Comparison of ENCODE assay signal across 8 cellular contexts in genomic region chr5:14872070-14872989, GRCh38. TPM values are rescaled to one million over a fixed set of nuclear protein-coding genes. Genes with fewer than 3 reads are reported as not detected.
DNase-seq lines count a peak whose midpoint lies in the region; ATAC-seq, FAIRE-seq and TF ChIP-seq lines count a peak whose summit lies in the region.

No MANE protein-coding gene starts in this region.

- CTCF ChIA-PET in CD4-positive, alpha-beta memory T cell (lab: Charles Lee; ENCODE audit: partially characterized antibody) = interaction anchor here (0.7 to 3.0 kb wide), 10 partner anchors 25 to 187 kb away, joined by 3 to 14 read pairs (median 3); no protein-coding TSS in a partner anchor

- H3K27ac Mint-ChIP-seq in CD4-positive, alpha-beta memory T cell = peak overlapping the region; percentile 91 to 97 (median 94)
- peak overlapping the region; percentile 82 for H3K27ac Mint-ChIP-seq in T-helper 17 cell

- H3K4me1 Mint-ChIP-seq in CD4-positive, alpha-beta memory T cell = peaks cover 26 to 42% (median 31%) of the 10 kb centered on the region in 4 donors
- H3K4me1 Mint-ChIP-seq in T-helper 17 cell = peaks cover 28% of the 10 kb centered on the region

- H3K36me3 Mint-ChIP-seq in CD4-positive, alpha-beta memory T cell = peaks cover 0 to 9% of the 10 kb centered on the region in 2 donors
- no peaks in the 10 kb centered on the region for H3K36me3 Mint-ChIP-seq in T-helper 17 cell (ENCODE audit: low read depth)

- DNase-seq in CD4-positive, alpha-beta memory T cell = peak; percentile 37 to 75 (median 43)
- peak; percentile 22 to 49 (median 41) for DNase-seq in T-helper 17 cell
- DNase-seq in astrocyte of the cerebellum (ENCODE audit: low read depth) = no peak
- DNase-seq in iPS DF 6.9 (ENCODE audit: low read depth, low spot score) = no peak
- DNase-seq in sigmoid colon = peak; percentile 87
- no peak for DNase-seq in D721Med (ENCODE audit: insufficient read length, low spot score)

- peaks cover 22% of the 10 kb centered on the region for H3K4me1 ChIP-seq in CD4-positive, alpha-beta memory T cell (ENCODE audit: insufficient read depth, low read length)
- 0 out of 2 replicates have a peak, but pooled peaks cover 2% of the 10 kb centered on the region for H3K4me1 ChIP-seq in iPS DF 6.9 (ENCODE audit: control insufficient read depth, insufficient read depth, low read length)
- H3K4me1 ChIP-seq in sigmoid colon = peaks cover 0 to 38% (median 7%) of the 10 kb centered on the region in 4 donors

- peak in 1 of 2 donors; percentile 45 for TF ChIP-seq POLR2A in sigmoid colon (IDR thresholded peaks at IDR 0.05)

- WGBS in iPS DF 6.9 (ENCODE audit: insufficient coverage, insufficient read length) = no CpG with 5 or more reads among the region's 73 CpGs
- 1 to 2% methylated on average over 73 of the region's 73 CpGs for WGBS in sigmoid colon, 2 donors

- peak; percentile 41 for ATAC-seq in GM19468 (IDR thresholded peaks at IDR 0.05; ENCODE audit: extremely low read depth, unreplicated experiment)
- ATAC-seq in HG03575 (IDR thresholded peaks at IDR 0.05; ENCODE audit: extremely low read depth, insufficient number of reproducible peaks, low FRiP score, unreplicated experiment) = peak; percentile 16
- ATAC-seq in T-helper 17 cell = peak; percentile 31

- peak overlapping the region; percentile 90 to 96 (median 92) for H3K4me3 Mint-ChIP-seq in CD4-positive, alpha-beta memory T cell
- peak overlapping the region; percentile 91 for H3K4me3 Mint-ChIP-seq in T-helper 17 cell

- peak overlapping the region in 1 of 2 donors; percentile 55 for H3K4me3 ChIP-seq in CD4-positive, alpha-beta memory T cell (ENCODE audit: low read length in 2 of 2)
- H3K4me3 ChIP-seq in astrocyte of the cerebellum (ENCODE audit: low read depth, low read length) = peak overlapping the region; percentile 55
- peak overlapping the region; percentile 88; the same call in 1 of the 2 replicates for H3K4me3 ChIP-seq in iPS DF 6.9 (ENCODE audit: low read length)
- peak overlapping the region; percentile 45 to 91 (median 82) for H3K4me3 ChIP-seq in sigmoid colon

- peak overlapping the region; percentile 67 for H3K27ac ChIP-seq in CD4-positive, alpha-beta memory T cell (ENCODE audit: low read depth, low read length)
- H3K27ac ChIP-seq in iPS DF 6.9 (ENCODE audit: low read length) = no peak overlapping the region
- peak overlapping the region; percentile 94 to 95 (median 94) for H3K27ac ChIP-seq in sigmoid colon

- intact Hi-C loops in CD4-positive, alpha-beta memory T cell (cut with micrococcal nuclease) = loop anchor here (2.0 to 5.0 kb wide), 4 partner anchors 165 to 730 kb away; partner anchors contain the start of gene TRIO
- intact Hi-C loops in sigmoid colon (cut with DNase I) = loop anchor here (5.0 kb wide), 2 partner anchors 205 to 1595 kb away; partner anchors contain the start of gene ZNF622

- no peaks in the 10 kb centered on the region for H3K27me3 Mint-ChIP-seq in CD4-positive, alpha-beta memory T cell
- H3K27me3 Mint-ChIP-seq in T-helper 17 cell = no peaks in the 10 kb centered on the region

- H3K27me3 ChIP-seq in CD4-positive, alpha-beta memory T cell (ENCODE audit: insufficient read depth, low read length) = no peaks in the 10 kb centered on the region
- peaks cover 2% of the 10 kb centered on the region; the same call in 1 of the 2 replicates for H3K27me3 ChIP-seq in iPS DF 6.9 (ENCODE audit: control insufficient read depth, insufficient read depth, low read length)
- H3K27me3 ChIP-seq in sigmoid colon = no peaks in the 10 kb centered on the region

- no peak for FAIRE-seq in D721Med (lab: Jason Lieb, UNC)

- H3K9me3 Mint-ChIP-seq in CD4-positive, alpha-beta memory T cell = no peaks in the 10 kb centered on the region

- no peaks in the 10 kb centered on the region for H3K36me3 ChIP-seq in CD4-positive, alpha-beta memory T cell (ENCODE audit: insufficient read depth, low read length)
- H3K36me3 ChIP-seq in iPS DF 6.9 (ENCODE audit: control insufficient read depth, insufficient read depth, low read length) = no peaks in the 10 kb centered on the region
- H3K36me3 ChIP-seq in sigmoid colon = no peaks in the 10 kb centered on the region

- TF ChIP-seq EP300 in sigmoid colon (IDR thresholded peaks at IDR 0.05) = no peak

- H3K9me3 ChIP-seq in CD4-positive, alpha-beta memory T cell (ENCODE audit: control insufficient read depth in 1 of 2, low read length in 2 of 2) = no peaks in the 10 kb centered on the region
- H3K9me3 ChIP-seq in T-helper 17 cell (ENCODE audit: control insufficient read depth, low read length, poor library complexity, severe bottlenecking) = no peaks in the 10 kb centered on the region
- H3K9me3 ChIP-seq in iPS DF 6.9 (ENCODE audit: control insufficient read depth, insufficient read depth, low read length) = no peaks in the 10 kb centered on the region
- H3K9me3 ChIP-seq in sigmoid colon = no peaks in the 10 kb centered on the region

- in situ Hi-C loops in astrocyte of the cerebellum (cut with HindIII; ENCODE audit: low sequenced_read_pairs) = loop anchor here (5.0 kb wide), 1 partner anchor 130 kb away; no protein-coding TSS in a partner anchor

- TF ChIP-seq CTCF in astrocyte of the cerebellum (IDR thresholded peaks at IDR 0.05; ENCODE audit: low read depth, low read length, missing control alignments) = no peak
- peak in 1 of 4 experiments; percentile 10 for TF ChIP-seq CTCF in sigmoid colon (IDR thresholded peaks at IDR 0.05)
- TF ChIP-seq CTCF in D721Med (IDR thresholded peaks at IDR 0.05; ENCODE audit: insufficient read depth, missing control alignments) = no peak

- POLR2A ChIA-PET in CD4-positive, alpha-beta memory T cell (lab: Charles Lee; ENCODE audit: partially characterized antibody) = interaction anchor here (1.4 to 2.9 kb wide), 8 partner anchors 18 to 290 kb away, joined by 3 to 26 read pairs (median 5); no protein-coding TSS in a partner anchor

RNA-seq across cellular contexts. Expression of gene ANKH, which starts 0.8 kb away (rescaled TPM):
- total RNA-seq in CD4-positive, alpha-beta memory T cell = 100 to 1,000 TPM; 161 to 165 TPM
- polyA plus RNA-seq in CD4-positive, alpha-beta memory T cell = 10 to 100 TPM; 34.1 to 67.1 TPM
- total RNA-seq in T-helper 17 cell (100 to 1,000 TPM in 1 of 2 donors, 10 to 100 TPM in 1; 86.8 to 109 TPM), sigmoid colon (10 to 100 TPM; 16.4 to 28.2 (median 21.5) TPM)
- polyA plus RNA-seq in sigmoid colon = 10 to 100 TPM; 18.0 to 49.9 (median 34.4) TPM

Comparison
In these comparisons a context has a peak if more than half of its experiments do, and no peak if none do; other contexts are left out.
1. DNase-seq: peak in CD4-positive, alpha-beta memory T cell (5 of 5), T-helper 17 cell (3 of 3) and sigmoid colon (single experiment); none in astrocyte of the cerebellum (single experiment), iPS DF 6.9 (single experiment) and D721Med (single experiment).
2. Peak in every context shown above with its lines, with median percentiles within 50 percentile points of each other: ATAC-seq.